Comparison of ENCODE assay signal across 8 cellular contexts in the genomic region with DNA sequence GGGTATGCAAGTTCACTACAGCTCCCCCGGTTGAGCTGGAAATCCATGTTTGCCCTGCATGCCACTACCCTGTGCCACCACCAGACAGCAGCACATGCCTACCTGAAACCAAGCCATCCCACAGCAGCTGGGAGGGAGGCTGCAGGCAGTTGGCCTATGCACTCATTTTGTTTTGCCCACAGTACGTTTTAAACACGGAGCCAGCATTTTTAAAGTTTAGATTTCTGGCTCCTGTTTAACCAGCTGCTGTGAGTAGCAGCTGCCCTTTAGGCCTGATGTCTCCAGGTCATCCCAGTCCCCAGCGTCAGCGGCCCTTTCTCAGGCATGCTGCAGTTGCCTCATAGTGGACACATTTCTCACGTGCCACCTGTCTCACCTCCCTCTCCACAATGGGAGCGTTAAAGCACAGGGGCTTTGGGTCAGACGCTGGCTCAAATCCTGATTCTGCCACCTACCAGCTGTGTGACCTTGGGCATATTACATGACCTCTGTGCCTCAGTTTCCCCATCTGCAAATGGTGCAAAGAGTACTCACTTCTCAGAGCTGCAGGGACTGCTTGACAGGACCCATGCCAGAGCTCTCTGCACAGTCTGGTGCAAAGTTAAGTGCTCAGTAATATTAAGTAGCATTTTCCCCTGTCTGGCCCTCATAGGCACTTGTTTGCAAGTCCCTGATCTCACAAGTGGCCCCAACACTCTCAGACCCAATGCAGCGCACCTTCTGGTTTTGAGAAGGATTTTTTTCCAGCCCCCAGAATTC. TPM values are rescaled to one million over a fixed set of nuclear protein-coding genes. Genes with fewer than 3 reads are reported as not detected.
A peak's percentile ranks its signal among the peaks of the same experiment; 100 is the strongest.
DNase-seq lines count a peak whose midpoint lies in the region; ATAC-seq, FAIRE-seq and TF ChIP-seq lines count a peak whose summit lies in the region.

No MANE protein-coding gene starts in this region.

- H3K36me3 Mint-ChIP-seq in activated CD4-positive, alpha-beta T cell treated with anti-CD3 and anti-CD28 coated beads for 36 hours (ENCODE audit: low read depth) = peaks cover 18% of the 10 kb centered on the region

- no peaks in the 10 kb centered on the region for H3K27me3 ChIP-seq in lung (ENCODE audit: control insufficient read depth, insufficient read depth)

- H3K4me3 Mint-ChIP-seq in activated CD4-positive, alpha-beta T cell treated with anti-CD3 and anti-CD28 coated beads for 36 hours = no peak overlapping the region

- H3K27me3 Mint-ChIP-seq in activated CD4-positive, alpha-beta T cell treated with anti-CD3 and anti-CD28 coated beads for 36 hours = no peaks in the 10 kb centered on the region

- H3K27ac ChIP-seq in coronary artery (no peak overlapping the region), lung (ENCODE audit: low read depth in 1 of 2, low read length in 1 of 2) (peak overlapping the region in 1 of 2 donors; percentile 54)

- no peak for TF ChIP-seq POLR2A in H54 (IDR thresholded peaks at IDR 0.05; ENCODE audit: low read depth, low read length)

- POLR2A ChIA-PET in activated CD4-positive, alpha-beta T cell treated with anti-CD3 and anti-CD28 coated beads for 36 hours (lab: Charles Lee) = interaction anchor here (0.6 to 1.2 kb wide), 3 partner anchors 21 to 48 kb away, joined by 3 to 6 read pairs (median 3); no protein-coding TSS in a partner anchor

- H3K4me1 Mint-ChIP-seq in activated CD4-positive, alpha-beta T cell treated with anti-CD3 and anti-CD28 coated beads for 36 hours = peaks cover 3% of the 10 kb centered on the region

- H3K4me3 ChIP-seq in AG10803 (ENCODE audit: low read length) (no peak overlapping the region), coronary artery (no peak overlapping the region), lung (no peak overlapping the region)

- 40 to 56% methylated on average over 9 of the region's 9 CpGs for WGBS in lung, 2 donors

- CTCF ChIA-PET in activated CD4-positive, alpha-beta T cell treated with anti-CD3 and anti-CD28 coated beads for 36 hours (lab: Charles Lee) = interaction anchor here (0.8 to 8.9 kb wide), 14 partner anchors 10 to 511 kb away, joined by 3 to 172 read pairs (median 7); a partner anchor contains a TSS

- intact Hi-C loops in activated CD4-positive, alpha-beta T cell treated with anti-CD3 and anti-CD28 coated beads for 36 hours (cut with DNase I, micrococcal nuclease) = loop anchor here (1.0 to 5.0 kb wide), 3 partner anchors 48 to 341 kb away; no protein-coding TSS in a partner anchor

- no peak for FAIRE-seq in H54 (lab: Jason Lieb, UNC)

- H3K27ac Mint-ChIP-seq in activated CD4-positive, alpha-beta T cell treated with anti-CD3 and anti-CD28 coated beads for 36 hours = no peak overlapping the region

- DNase-seq in AG10803 (ENCODE audit: low read depth) (peak; percentile 59), H54 (ENCODE audit: insufficient read length, low spot score) (peak; percentile 63), NCI-H446 (lab: John Stamatoyannopoulos, UW) (peak; percentile 43 to 78), coronary artery (ENCODE audit: low spot score) (no peak), lung (ENCODE audit: low spot score) (peak; percentile 65)
- DNase-seq in activated CD4-positive, alpha-beta T cell treated with anti-CD3 and anti-CD28 coated beads for 36 hours = peak; percentile 79
- DNase-seq in stimulated activated CD8-positive, alpha-beta memory T cell treated with anti-CD3 and anti-CD28 coated beads, Interleukin-15, amount 100 ng/mL, for 4 hours (ENCODE audit: low read depth in 2 of 2) = peak; percentile 22 to 34

- peaks cover 4 to 19% of the 10 kb centered on the region in 2 donors for H3K36me3 ChIP-seq in lung (ENCODE audit: control insufficient read depth in 2 of 2, insufficient read depth in 2 of 2, low read length in 2 of 2)

- H3K9me3 Mint-ChIP-seq in activated CD4-positive, alpha-beta T cell treated with anti-CD3 and anti-CD28 coated beads for 36 hours (ENCODE audit: low read depth) = no peaks in the 10 kb centered on the region

- ATAC-seq in activated CD4-positive, alpha-beta T cell treated with anti-CD3 and anti-CD28 coated beads for 36 hours = peak; percentile 74
- ATAC-seq in lung (ENCODE audit: insufficient read depth, low FRiP score) (peak; percentile 65), GM18519 (IDR thresholded peaks at IDR 0.05; ENCODE audit: low FRiP score, unreplicated experiment) (no peak)

- H3K4me1 ChIP-seq in lung (ENCODE audit: control insufficient read depth in 2 of 2, insufficient read depth in 2 of 2, low read length in 2 of 2) = peaks cover 3 to 7% of the 10 kb centered on the region in 2 donors

- H3K9me3 ChIP-seq in lung (ENCODE audit: control insufficient read depth in 2 of 2, insufficient read depth in 1 of 2, low read length in 1 of 2) = no peaks in the 10 kb centered on the region

- TF ChIP-seq CTCF in AG10803 (conservative IDR thresholded peaks at IDR 0.05; ENCODE audit: low read length) (peak; percentile 79), coronary artery (IDR thresholded peaks at IDR 0.05) (peak; percentile 75), lung (IDR thresholded peaks at IDR 0.05; ENCODE audit: control extremely low read depth, extremely low read depth) (peak; percentile 75)

RNA-seq across cellular contexts. Expression of a gene that starts 8.2 kb away (rescaled TPM):
- 100 to 1,000 TPM; 177 to 265 TPM for total RNA-seq in activated CD4-positive, alpha-beta T cell treated with anti-CD3 and anti-CD28 coated beads for 36 hours
- 100 to 1,000 TPM in 1 of 2 donors, 10 to 100 TPM in 1; 65.1 to 103 TPM for total RNA-seq in lung
- 10 to 100 TPM; 56.4 to 73.3 TPM for polyA plus RNA-seq in lung

RNA-seq across cellular contexts. Expression of a gene that starts 32.4 kb away (rescaled TPM):
- total RNA-seq in activated CD4-positive, alpha-beta T cell treated with anti-CD3 and anti-CD28 coated beads for 36 hours = 10 to 100 TPM; 13.2 to 16.8 TPM
- 10 to 100 TPM; 21.9 to 34.8 TPM for total RNA-seq in lung
- polyA plus RNA-seq in lung = 10 to 100 TPM; 34.0 to 43.4 TPM
